ENCODE assay signal across 8 cellular contexts in genomic region chr6:37171970-37172812, GRCh38. TPM values are rescaled to one million over a fixed set of nuclear protein-coding genes. Genes with fewer than 3 reads are reported as not detected.
A peak's percentile ranks its signal among the peaks of the same experiment; 100 is the strongest.
DNase-seq lines count a peak whose midpoint lies in the region; ATAC-seq, FAIRE-seq and TF ChIP-seq lines count a peak whose summit lies in the region.

No MANE protein-coding gene starts in this region.

- FAIRE-seq in small intestine (lab: Jason Lieb, UNC) = no peak

- POLR2A ChIA-PET in activated B cell treated with CpG ODN at 0.5 μM for 24 hours (lab: Charles Lee) = interaction anchor here (0.6 to 13.8 kb wide), 21 partner anchors 9 to 297 kb away, joined by 3 to 956 read pairs (median 9); partner anchors contain the start of genes FGD2, MTCH1 and PPIL1

- H3K36me3 ChIP-seq in small intestine (ENCODE audit: control insufficient read depth in 2 of 2, insufficient read depth in 2 of 2, low read length in 2 of 2) = peaks cover 5 to 34% of the 10 kb centered on the region in 2 donors

- H3K9me3 ChIP-seq in small intestine (ENCODE audit: control insufficient read depth, low read depth) = no peaks in the 10 kb centered on the region

- H3K27ac Mint-ChIP-seq in activated B cell treated with CpG ODN at 0.5 μM for 24 hours (peak overlapping the region; percentile 84), immature natural killer cell (peak overlapping the region; percentile 88 to 96 (median 94))

- TF ChIP-seq CTCF in activated B cell treated with CpG ODN at 0.5 μM for 24 hours (IDR thresholded peaks at IDR 0.05) = peak; percentile 56
- TF ChIP-seq CTCF in cardiac fibroblast (IDR thresholded peaks at IDR 0.05; ENCODE audit: low read depth, low read length) = peak; percentile 92

- H3K27ac ChIP-seq in small intestine (ENCODE audit: low read depth in 1 of 2, low read length in 1 of 2) = peak overlapping the region; percentile 96 to 98

- H3K9me3 Mint-ChIP-seq in activated B cell treated with CpG ODN at 0.5 μM for 24 hours = no peaks in the 10 kb centered on the region
- peaks cover 0 to 2% (median 0%) of the 10 kb centered on the region in 6 donors for H3K9me3 Mint-ChIP-seq in immature natural killer cell

- peaks cover 61% of the 10 kb centered on the region for H3K36me3 Mint-ChIP-seq in activated B cell treated with CpG ODN at 0.5 μM for 24 hours (ENCODE audit: low read depth)
- H3K36me3 Mint-ChIP-seq in immature natural killer cell = peaks cover 45 to 54% (median 53%) of the 10 kb centered on the region in 3 donors

- H3K4me3 Mint-ChIP-seq in activated B cell treated with CpG ODN at 0.5 μM for 24 hours (peak overlapping the region; percentile 92), immature natural killer cell (peak overlapping the region; percentile 94 to 98 (median 96))

- DNase-seq in COLO668 (lab: John Stamatoyannopoulos, UW; ENCODE audit: unreplicated experiment) (peak; percentile 70), NCI-H345 treated with DMSO at 0.1 percent for 48 hours (lab: John Stamatoyannopoulos, UW; ENCODE audit: unreplicated experiment) (peak; percentile 90), activated B cell treated with CpG ODN at 0.5 μM for 24 hours (peak; percentile 76), cardiac fibroblast (ENCODE audit: low read depth in 2 of 2) (peak; percentile 94 to 96), immature natural killer cell (peak; percentile 93 to 95 (median 94)), small intestine (peak; percentile 96)

- H3K4me1 ChIP-seq in small intestine (ENCODE audit: control insufficient read depth in 2 of 2, insufficient read depth in 1 of 2, low read depth in 1 of 2, low read length in 1 of 2) = peaks cover 0 to 8% of the 10 kb centered on the region in 2 donors

- no peaks in the 10 kb centered on the region for H3K27me3 ChIP-seq in small intestine (ENCODE audit: control insufficient read depth in 2 of 2, insufficient read depth in 2 of 2, low read length in 2 of 2)

- ATAC-seq in HG02798 (IDR thresholded peaks at IDR 0.05; ENCODE audit: poor library complexity, unreplicated experiment) = peak; percentile 24
- peak; percentile 6 for ATAC-seq in activated B cell treated with CpG ODN at 0.5 μM for 24 hours (ENCODE audit: low read depth)
- ATAC-seq in HG02884 (IDR thresholded peaks at IDR 0.05; ENCODE audit: unreplicated experiment) = no peak

- CTCF ChIA-PET in activated B cell treated with CpG ODN at 0.5 μM for 24 hours (lab: Charles Lee) = interaction anchor here (0.8 to 10.9 kb wide), 17 partner anchors 11 to 391 kb away, joined by 3 to 289 read pairs (median 6); no protein-coding TSS in a partner anchor

- H3K4me1 Mint-ChIP-seq in activated B cell treated with CpG ODN at 0.5 μM for 24 hours = peaks cover 71% of the 10 kb centered on the region
- peaks cover 57 to 68% of the 10 kb centered on the region in 2 donors for H3K4me1 Mint-ChIP-seq in immature natural killer cell

- WGBS in small intestine, 3 donors = 10 to 16% (median 12%) methylated on average over 17 of the region's 17 CpGs

- H3K27me3 Mint-ChIP-seq in activated B cell treated with CpG ODN at 0.5 μM for 24 hours = no peaks in the 10 kb centered on the region
- peaks cover 21 to 35% (median 22%) of the 10 kb centered on the region in 3 donors for H3K27me3 Mint-ChIP-seq in immature natural killer cell (ENCODE audit: low read depth in 3 of 3)

- intact Hi-C loops in activated B cell treated with CpG ODN at 0.5 μM for 24 hours (cut with micrococcal nuclease) = loop anchor here (1.0 kb wide), 5 partner anchors 38 to 287 kb away; partner anchors contain the start of gene C6orf89

- peak overlapping the region; percentile 87 to 95 for H3K4me3 ChIP-seq in cardiac fibroblast (replicated peaks in 1 of 2; ENCODE audit: low read depth in 2 of 2, low read length in 2 of 2)
- H3K4me3 ChIP-seq in small intestine (ENCODE audit: low read depth in 1 of 2, low read length in 2 of 2) = peak overlapping the region; percentile 51 to 93

RNA-seq across cellular contexts. Expression of gene PIM1, which starts 2.2 kb away (rescaled TPM):
- total RNA-seq in activated B cell treated with CpG ODN at 0.5 μM for 24 hours = 272 and 283 TPM in 2 replicates
- 100 to 1,000 TPM in 2 of 3 donors, 10 to 100 TPM in 1; 90.5 to 197 (median 117) TPM for polyA plus RNA-seq in immature natural killer cell
- polyA plus RNA-seq in small intestine = 100 to 1,000 TPM in 1 of 3 donors, 10 to 100 TPM in 2; 26.0 to 118 (median 62.8) TPM
